In genomic region chr5:181020716-181021115, GRCh38 we compare ENCODE assay signal across 39 cellular contexts. TPM values are rescaled to one million over a fixed set of nuclear protein-coding genes. Genes with fewer than 3 reads are reported as not detected.
"Had no signal": no experiment of that assay in that cellular context is flagged by ENCODE, and none has a peak within 500 bp of the region (broad histone marks: within the 10 kb centered on the region; RNA-seq: fewer than 3 reads in every experiment).

No MANE protein-coding gene starts in this region.

- H3K36me3 ChIP-seq: MG63 had no signal

- H3K4me3 ChIP-seq: MG63 had no signal

- DNase-seq: Karpas-422, Kasumi-1, KBM-7, KG1, MG63, MM.1S, MV-4-11, NCI-H1048, NCI-H1092, NCI-H1092 treated with DMSO at 0.1 percent for 48 hours, NCI-H1105, NCI-H1105 treated with DMSO at 0.1 percent for 48 hours, NCI-H1417, NCI-H1417 treated with DMSO at 0.1 percent for 48 hours, NCI-H1436, NCI-H1436 treated with DMSO at 0.1 percent for 48 hours, NCI-H146, NCI-H1694, NCI-H1694 treated with DMSO at 0.1 percent for 48 hours, NCI-H187, NCI-H187 treated with DMSO at 0.1 percent for 48 hours, NCI-H1930, NCI-H2029, NCI-H2029 treated with DMSO at 0.1 percent for 48 hours, NCI-H2081, NCI-H2081 treated with DMSO at 0.1 percent for 48 hours, NCI-H2107, NCI-H2171, NCI-H2171 treated with DMSO at 0.1 percent for 48 hours, NCI-H2227 treated with DMSO at 0.1 percent for 48 hours, NCI-H226, NCI-H345, NCI-H446, NCI-H446 treated with DMSO at 0.1 percent for 48 hours had no signal

- H3K9ac ChIP-seq: KMS-11 had no signal

- H3K27ac ChIP-seq: KMS-11 had no signal

RNA-seq across cellular contexts. Expression of gene BTNL9, which starts 19.4 kb away (rescaled TPM):
- total RNA-seq: LHCN-M2, M059J, MCF 10A had no signal

RNA-seq across cellular contexts. Expression of gene BTNL3, which starts 32.1 kb away (rescaled TPM):
- total RNA-seq: LHCN-M2, M059J, MCF 10A, NCI-H460 had no signal
